ENCODE assay signal across 44 cellular contexts in the genomic region with DNA sequence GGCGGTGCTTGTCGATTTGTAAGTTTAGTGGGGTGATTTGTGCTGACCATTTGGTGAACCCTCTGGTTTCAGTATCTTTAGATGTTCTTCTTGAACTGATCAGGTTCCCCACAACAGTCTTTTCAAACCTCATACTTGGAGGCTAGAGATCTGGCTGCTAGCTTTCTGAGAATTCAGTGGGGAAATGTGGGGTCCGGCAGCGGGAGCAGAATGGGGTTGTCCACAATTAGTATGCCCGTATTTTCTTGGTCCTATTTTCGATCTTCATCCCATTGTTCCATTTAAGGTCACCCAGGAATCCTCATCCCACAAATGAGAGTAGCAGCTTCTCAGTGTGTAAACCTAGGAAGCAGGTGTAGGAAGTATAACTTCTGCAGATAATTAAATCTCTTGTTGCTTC. TPM values are rescaled to one million over a fixed set of nuclear protein-coding genes. Genes with fewer than 3 reads are reported as not detected.
"Had no signal": no experiment of that assay in that cellular context is flagged by ENCODE, and none has a peak within 500 bp of the region (broad histone marks: within the 10 kb centered on the region; RNA-seq: fewer than 3 reads in every experiment).

No MANE protein-coding gene starts in this region.

- H3K4me1 ChIP-seq: adrenal gland, ascending aorta, body of pancreas, breast epithelium had no signal

- H3K36me3 ChIP-seq: adrenal gland, ascending aorta, brain microvascular endothelial cell, breast epithelium, cardiac muscle cell had no signal

- FAIRE-seq: astrocyte, bronchial epithelial cell had no signal

- H3K4me3 Mint-ChIP-seq: activated naive CD4-positive, alpha-beta T cell treated with anti-CD3 and anti-CD28 coated beads for 36 hours; activated naive CD4-positive, alpha-beta T cell treated with anti-CD3 and anti-CD28 coated beads, Interleukin-2, amount 10 ng/mL, durations not matched to agents 7 days and 5 days; activated naive CD4-positive, alpha-beta T cell treated with anti-CD3 and anti-CD28 coated beads, Interleukin-2, amount 50 U/mL, for 24 hours; activated naive CD8-positive, alpha-beta T cell; activated naive CD8-positive, alpha-beta T cell treated with anti-CD3 and anti-CD28 coated beads for 36 hours; activated naive CD8-positive, alpha-beta T cell treated with anti-CD3 and anti-CD28 coated beads, Interleukin-2, amount 10 ng/mL, durations not matched to agents 7 days and 5 days; activated naive CD8-positive, alpha-beta T cell treated with anti-CD3 and anti-CD28 coated beads, Interleukin-2, amount 50 U/mL, for 24 hours; activated T-cell treated with anti-CD3 and anti-CD28 coated beads, Interleukin-2, amount 50 U/mL, for 24 hours; activated T-cell treated with anti-CD3 and anti-CD28 coated beads, Interleukin-2, amount 50 U/mL, for 4 hours; activated T-cell treated with anti-CD3 and anti-CD28 coated beads, Interleukin-2, amount 50 U/mL, for 72 hours; activated T-helper 1 cell treated with anti-CD3 and anti-CD28 coated beads, Interleukin-12 subunit alpha, Interleukin-12 subunit beta, Interleukin-2, Interleukin-4 antibody, amounts not matched to agents 30 ng/mL and 10 ng/mL and 1 ng/mL, durations not matched to agents 14 hours and 24 hours and 36 hours; activated T-helper 17 cell treated with anti-CD3 and anti-CD28 coated beads, Interleukin-2, amount 50 U/mL, for 72 hours; brain; central memory CD8-positive, alpha-beta T cell had no signal

- H3K27ac ChIP-seq: adrenal gland, ascending aorta, body of pancreas, brain microvascular endothelial cell, breast epithelium, cardiac muscle cell had no signal

- H3K27me3 Mint-ChIP-seq: activated naive CD4-positive, alpha-beta T cell treated with anti-CD3 and anti-CD28 coated beads, Interleukin-2, amount 10 ng/mL, durations not matched to agents 7 days and 5 days; activated naive CD4-positive, alpha-beta T cell treated with anti-CD3 and anti-CD28 coated beads, Interleukin-2, amount 50 U/mL, for 24 hours; activated naive CD8-positive, alpha-beta T cell; activated naive CD8-positive, alpha-beta T cell treated with anti-CD3 and anti-CD28 coated beads for 36 hours; activated naive CD8-positive, alpha-beta T cell treated with anti-CD3 and anti-CD28 coated beads, Interleukin-2, amount 10 ng/mL, durations not matched to agents 7 days and 5 days; activated naive CD8-positive, alpha-beta T cell treated with anti-CD3 and anti-CD28 coated beads, Interleukin-2, amount 50 U/mL, for 24 hours; activated T-cell treated with anti-CD3 and anti-CD28 coated beads, Interleukin-2, amount 50 U/mL, for 24 hours; activated T-helper 17 cell treated with anti-CD3 and anti-CD28 coated beads, Interleukin-2, amount 50 U/mL, for 72 hours; brain; central memory CD8-positive, alpha-beta T cell had no signal

- H3K4me1 Mint-ChIP-seq: activated naive CD4-positive, alpha-beta T cell treated with anti-CD3 and anti-CD28 coated beads, Interleukin-2, amount 10 ng/mL, durations not matched to agents 7 days and 5 days; activated naive CD4-positive, alpha-beta T cell treated with anti-CD3 and anti-CD28 coated beads, Interleukin-2, amount 50 U/mL, for 24 hours; activated naive CD8-positive, alpha-beta T cell treated with anti-CD3 and anti-CD28 coated beads for 36 hours; activated naive CD8-positive, alpha-beta T cell treated with anti-CD3 and anti-CD28 coated beads, Interleukin-2, amount 10 ng/mL, durations not matched to agents 7 days and 5 days; activated naive CD8-positive, alpha-beta T cell treated with anti-CD3 and anti-CD28 coated beads, Interleukin-2, amount 50 U/mL, for 24 hours; activated T-helper 17 cell treated with anti-CD3 and anti-CD28 coated beads, Interleukin-2, amount 50 U/mL, for 72 hours; brain; central memory CD8-positive, alpha-beta T cell had no signal

- DNase-seq: activated effector memory CD4-positive, alpha-beta T cell treated with anti-CD3 and anti-CD28 coated beads, Interleukin-2, amount 50 U/mL, for 16 hours; activated effector memory CD4-positive, alpha-beta T cell treated with Interleukin-2 at 50 U/mL for 16 hours; activated gamma-delta T cell; activated gamma-delta T cell treated with Interleukin-2 at 50 U/mL for 16 hours; activated naive CD4-positive, alpha-beta T cell; activated naive CD4-positive, alpha-beta T cell treated with anti-CD3 and anti-CD28 coated beads for 36 hours; activated naive CD4-positive, alpha-beta T cell treated with anti-CD3 and anti-CD28 coated beads, Interleukin-2, amount 10 ng/mL, durations not matched to agents 7 days and 5 days; activated naive CD4-positive, alpha-beta T cell treated with anti-CD3 and anti-CD28 coated beads, Interleukin-2, amount 50 U/mL, for 16 hours; activated naive CD4-positive, alpha-beta T cell treated with Interleukin-2 at 50 U/mL for 16 hours; activated naive CD8-positive, alpha-beta T cell treated with anti-CD3 and anti-CD28 coated beads for 36 hours; activated naive CD8-positive, alpha-beta T cell treated with anti-CD3 and anti-CD28 coated beads, Interleukin-2, amount 10 ng/mL, durations not matched to agents 7 days and 5 days; activated naive CD8-positive, alpha-beta T cell treated with anti-CD3 and anti-CD28 coated beads, Interleukin-2, amount 50 U/mL, for 24 hours; activated T-cell treated with anti-CD3 and anti-CD28 coated beads for 4 hours; activated T-cell treated with anti-CD3 and anti-CD28 coated beads, Interleukin-2, amount 50 U/mL, for 1 hour; activated T-cell treated with anti-CD3 and anti-CD28 coated beads, Interleukin-2, amount 50 U/mL, for 24 hours; activated T-cell treated with anti-CD3 and anti-CD28 coated beads, Interleukin-2, amount 50 U/mL, for 4 hours; activated T-cell treated with anti-CD3 and anti-CD28 coated beads, Interleukin-2, amount 50 U/mL, for 48 hours; activated T-cell treated with anti-CD3 and anti-CD28 coated beads, Interleukin-2, amount 50 U/mL, for 72 hours; adrenal gland; amniotic stem cell; amygdala; anterior cingulate cortex; body of pancreas; brain microvascular endothelial cell; caudate nucleus; central memory CD4-positive, alpha-beta T cell; cerebellar nuclear complex had no signal

- H3K36me3 Mint-ChIP-seq: activated naive CD4-positive, alpha-beta T cell treated with anti-CD3 and anti-CD28 coated beads, Interleukin-2, amount 10 ng/mL, durations not matched to agents 7 days and 5 days; activated naive CD8-positive, alpha-beta T cell; activated naive CD8-positive, alpha-beta T cell treated with anti-CD3 and anti-CD28 coated beads for 36 hours; activated naive CD8-positive, alpha-beta T cell treated with anti-CD3 and anti-CD28 coated beads, Interleukin-2, amount 10 ng/mL, durations not matched to agents 7 days and 5 days; brain had no signal

- H3K27ac Mint-ChIP-seq: activated naive CD4-positive, alpha-beta T cell treated with anti-CD3 and anti-CD28 coated beads for 36 hours; activated naive CD4-positive, alpha-beta T cell treated with anti-CD3 and anti-CD28 coated beads, Interleukin-2, amount 10 ng/mL, durations not matched to agents 7 days and 5 days; activated naive CD4-positive, alpha-beta T cell treated with anti-CD3 and anti-CD28 coated beads, Interleukin-2, amount 50 U/mL, for 24 hours; activated naive CD4-positive, alpha-beta T cell treated with anti-CD3 and anti-CD28 coated beads, Interleukin-2, amount 50 U/mL, for 72 hours; activated naive CD8-positive, alpha-beta T cell; activated naive CD8-positive, alpha-beta T cell treated with anti-CD3 and anti-CD28 coated beads for 36 hours; activated naive CD8-positive, alpha-beta T cell treated with anti-CD3 and anti-CD28 coated beads, Interleukin-2, amount 10 ng/mL, durations not matched to agents 7 days and 5 days; activated naive CD8-positive, alpha-beta T cell treated with anti-CD3 and anti-CD28 coated beads, Interleukin-2, amount 50 U/mL, for 24 hours; activated T-cell treated with anti-CD3 and anti-CD28 coated beads, Interleukin-2, amount 50 U/mL, for 24 hours; activated T-cell treated with anti-CD3 and anti-CD28 coated beads, Interleukin-2, amount 50 U/mL, for 72 hours; activated T-helper 1 cell treated with anti-CD3 and anti-CD28 coated beads, Interleukin-12 subunit alpha, Interleukin-12 subunit beta, Interleukin-2, Interleukin-4 antibody, amounts not matched to agents 30 ng/mL and 10 ng/mL and 1 ng/mL, durations not matched to agents 14 hours and 24 hours and 36 hours; activated T-helper 17 cell treated with anti-CD3 and anti-CD28 coated beads, Interleukin-2, amount 50 U/mL, for 72 hours; activated T-helper 2 cell treated with anti-CD3 and anti-CD28 coated beads, Interferon-gamma antibody, Interleukin-2, Interleukin-4, amounts not matched to agents 10 μg/mL and 5 μg/mL and 100 μg/mL, durations not matched to agents 14 hours and 24 hours and 36 hours; brain had no signal

- ATAC-seq: activated naive CD4-positive, alpha-beta T cell treated with anti-CD3 and anti-CD28 coated beads, Interleukin-2, amount 50 U/mL, for 72 hours; activated naive CD8-positive, alpha-beta T cell treated with anti-CD3 and anti-CD28 coated beads, Interleukin-2, amount 50 U/mL, for 24 hours; activated T-cell treated with anti-CD3 and anti-CD28 coated beads, Interleukin-2, amount 50 U/mL, for 4 hours; activated T-cell treated with anti-CD3 and anti-CD28 coated beads, Interleukin-2, amount 50 U/mL, for 72 hours; activated T-helper 17 cell treated with anti-CD3 and anti-CD28 coated beads, Interleukin-2, amount 50 U/mL, for 72 hours; body of pancreas had no signal

- H3K27me3 ChIP-seq: adrenal gland, ascending aorta, body of pancreas, brain microvascular endothelial cell, breast epithelium, cardiac muscle cell had no signal

- H3K4me3 ChIP-seq: adrenal gland, ascending aorta, body of pancreas, breast epithelium, cardiac muscle cell had no signal

- H3K9me3 ChIP-seq: adrenal gland, ascending aorta, body of pancreas had no signal

RNA-seq across cellular contexts. Expression of gene TPTE, which starts 10.3 kb away (rescaled TPM):
- total RNA-seq: activated naive CD4-positive, alpha-beta T cell treated with anti-CD3 and anti-CD28 coated beads for 36 hours; activated naive CD4-positive, alpha-beta T cell treated with anti-CD3 and anti-CD28 coated beads, Interleukin-2, amount 50 U/mL, for 72 hours; activated naive CD8-positive, alpha-beta T cell treated with anti-CD3 and anti-CD28 coated beads for 36 hours; activated naive CD8-positive, alpha-beta T cell treated with anti-CD3 and anti-CD28 coated beads, Interleukin-2, amount 10 ng/mL, durations not matched to agents 7 days and 5 days; activated T-cell treated with anti-CD3 and anti-CD28 coated beads, Interleukin-2, amount 50 U/mL, for 4 hours; activated T-helper 1 cell treated with anti-CD3 and anti-CD28 coated beads, Interleukin-12 subunit alpha, Interleukin-12 subunit beta, Interleukin-2, Interleukin-4 antibody, amounts not matched to agents 30 ng/mL and 10 ng/mL and 1 ng/mL, durations not matched to agents 14 hours and 24 hours and 36 hours; activated T-helper 17 cell treated with anti-CD3 and anti-CD28 coated beads, Interleukin-2, amount 50 U/mL, for 72 hours; activated T-helper 2 cell treated with anti-CD3 and anti-CD28 coated beads, Interferon-gamma antibody, Interleukin-2, Interleukin-4, amounts not matched to agents 10 μg/mL and 5 μg/mL and 100 μg/mL, durations not matched to agents 14 hours and 24 hours and 36 hours; adrenal gland; ascending aorta; astrocyte; body of pancreas; breast epithelium; bronchial epithelial cell; cardiac muscle cell; cardiac septum; cerebellum; chondrocyte had no signal
- polyA plus RNA-seq: adipose tissue, cardiac muscle cell had no signal
